1 cellular context compared by ENCODE assay signal in genomic region chrX:149631293-149632165, GRCh38.
TF ChIP-seq lines count a peak whose summit lies in the region.

TSS of gene TMEM185A (minus strand) at chrX:149631792. CDS start at chrX:149631580, 212 bp downstream.

TF ChIP-seq in GM12878, 131 proteins besides CTCF, POLR2A, EP300 and RAD21 (continued from another document):
- TF ChIP-seq, protein P1, sequence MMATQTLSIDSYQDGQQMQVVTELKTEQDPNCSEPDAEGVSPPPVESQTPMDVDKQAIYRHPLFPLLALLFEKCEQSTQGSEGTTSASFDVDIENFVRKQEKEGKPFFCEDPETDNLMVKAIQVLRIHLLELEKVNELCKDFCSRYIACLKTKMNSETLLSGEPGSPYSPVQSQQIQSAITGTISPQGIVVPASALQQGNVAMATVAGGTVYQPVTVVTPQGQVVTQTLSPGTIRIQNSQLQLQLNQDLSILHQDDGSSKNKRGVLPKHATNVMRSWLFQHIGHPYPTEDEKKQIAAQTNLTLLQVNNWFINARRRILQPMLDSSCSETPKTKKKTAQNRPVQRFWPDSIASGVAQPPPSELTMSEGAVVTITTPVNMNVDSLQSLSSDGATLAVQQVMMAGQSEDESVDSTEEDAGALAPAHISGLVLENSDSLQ (IDR thresholded peaks at IDR 0.05), result no peak
- TF ChIP-seq ZNF687 (IDR thresholded peaks at IDR 0.05) (no peak), BACH1 (IDR thresholded peaks at IDR 0.05; ENCODE audit: borderline replicate concordance) (no peak), LARP7 (IDR thresholded peaks at IDR 0.05) (no peak), JUNB (IDR thresholded peaks at IDR 0.05) (no peak), SMAD5 (IDR thresholded peaks at IDR 0.05; ENCODE audit: low read depth) (no peak), EZH2 (IDR thresholded peaks at IDR 0.05; ENCODE audit: borderline replicate concordance, control insufficient read depth, low read depth, low read length) (no peak), BMI1 (IDR thresholded peaks at IDR 0.05; ENCODE audit: borderline replicate concordance) (no peak), ESRRA (IDR thresholded peaks at IDR 0.05; ENCODE audit: low read length) (no peak), CREM (IDR thresholded peaks at IDR 0.05; ENCODE audit: low read depth) (no peak), SUZ12 (IDR thresholded peaks at IDR 0.05; ENCODE audit: unreplicated experiment) (no peak), SMARCA5 (IDR thresholded peaks at IDR 0.05) (peak; percentile 30; the same call in 1 of the 2 replicates), KLF5 (IDR thresholded peaks at IDR 0.05; ENCODE audit: partially characterized antibody) (no peak), SMC3 (IDR thresholded peaks at IDR 0.05; ENCODE audit: borderline replicate concordance, low read length) (no peak), ATF7 (IDR thresholded peaks at IDR 0.05; ENCODE audit: low read depth) (no peak), NR2C1 (IDR thresholded peaks at IDR 0.05) (no peak)
- TF ChIP-seq, protein P2, sequence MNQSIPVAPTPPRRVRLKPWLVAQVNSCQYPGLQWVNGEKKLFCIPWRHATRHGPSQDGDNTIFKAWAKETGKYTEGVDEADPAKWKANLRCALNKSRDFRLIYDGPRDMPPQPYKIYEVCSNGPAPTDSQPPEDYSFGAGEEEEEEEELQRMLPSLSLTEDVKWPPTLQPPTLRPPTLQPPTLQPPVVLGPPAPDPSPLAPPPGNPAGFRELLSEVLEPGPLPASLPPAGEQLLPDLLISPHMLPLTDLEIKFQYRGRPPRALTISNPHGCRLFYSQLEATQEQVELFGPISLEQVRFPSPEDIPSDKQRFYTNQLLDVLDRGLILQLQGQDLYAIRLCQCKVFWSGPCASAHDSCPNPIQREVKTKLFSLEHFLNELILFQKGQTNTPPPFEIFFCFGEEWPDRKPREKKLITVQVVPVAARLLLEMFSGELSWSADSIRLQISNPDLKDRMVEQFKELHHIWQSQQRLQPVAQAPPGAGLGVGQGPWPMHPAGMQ (IDR thresholded peaks at IDR 0.05; ENCODE audit: borderline replicate concordance), result no peak
